ENCODE assay signal across 8 cellular contexts in the genomic region with DNA sequence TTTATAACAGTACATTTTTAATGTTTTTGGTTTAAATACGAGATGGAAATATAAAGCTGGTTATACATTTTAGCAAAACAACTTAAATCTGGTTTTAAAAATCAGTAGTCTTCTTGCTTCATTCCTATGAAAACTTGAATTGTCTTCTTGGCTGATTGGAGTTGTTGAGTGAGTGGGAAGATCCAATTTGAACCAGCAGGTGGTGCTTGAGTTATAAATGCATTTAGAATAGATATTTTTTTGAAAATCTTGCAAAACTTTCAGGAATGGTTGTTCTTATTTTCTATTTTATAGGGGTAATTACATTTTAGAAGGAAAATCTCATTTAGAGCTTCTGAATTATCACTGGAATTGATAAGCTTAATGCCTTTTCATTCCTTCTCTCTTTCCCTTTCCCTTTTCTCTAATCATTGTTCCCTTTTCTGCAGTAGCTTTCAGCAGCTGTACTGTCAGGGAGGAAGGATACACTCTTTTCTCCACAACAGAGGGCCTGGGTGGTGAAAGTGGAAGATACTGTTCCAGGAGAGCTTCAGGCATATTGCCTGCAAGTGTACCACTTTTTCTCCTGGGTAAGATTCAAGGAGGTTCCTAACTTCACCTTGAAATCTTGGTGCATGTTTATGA.
DNase-seq lines count a peak whose midpoint lies in the region; ATAC-seq, FAIRE-seq and TF ChIP-seq lines count a peak whose summit lies in the region.
"Had no signal": no experiment of that assay in that cellular context is flagged by ENCODE, and none has a peak within 500 bp of the region (broad histone marks: within the 10 kb centered on the region; RNA-seq: fewer than 3 reads in every experiment).

No MANE protein-coding gene starts in this region.

- no peak overlapping the region for H3K18ac ChIP-seq in neuronal stem cell (ENCODE audit: low read length)

- no peak overlapping the region for H2AK5ac ChIP-seq in neuronal stem cell (ENCODE audit: low read depth, low read length)

- ATAC-seq in psoas muscle (no peak), GM19324 (IDR thresholded peaks at IDR 0.05; ENCODE audit: low FRiP score, unreplicated experiment) (no peak)
- ATAC-seq: mucosa of descending colon had no signal

- no peak overlapping the region for H3K14ac ChIP-seq in neuronal stem cell (ENCODE audit: low read length)

- H2BK12ac ChIP-seq in neuronal stem cell (ENCODE audit: low read length), result no peak overlapping the region

- H2BK5ac ChIP-seq in neuronal stem cell (ENCODE audit: low read length), result no peak overlapping the region

- intact Hi-C loops in psoas muscle (cut with DNase I), result no loop called here

- peak; percentile 92 for FAIRE-seq in endometrium (lab: Jason Lieb, UNC)

- in situ Hi-C loops in GM13977 (cut with MboI; ENCODE audit: low pct_unique_long_range_greater_than_20kb, low sequenced_read_pairs, unreplicated experiment), result no loop called here

- H2BK15ac ChIP-seq in neuronal stem cell (ENCODE audit: low read length), result no peak overlapping the region

- no peak overlapping the region for H4K8ac ChIP-seq in neuronal stem cell (ENCODE audit: low read depth, low read length)

- no peak overlapping the region for H3K4me3 ChIP-seq in psoas muscle
- no peak overlapping the region for H3K4me3 ChIP-seq in neuronal stem cell (ENCODE audit: low read length in 2 of 2)
- H3K4me3 ChIP-seq: mucosa of descending colon had no signal

- no peak overlapping the region for H3K23ac ChIP-seq in neuronal stem cell (ENCODE audit: low read depth, low read length, poor library complexity)

- TF ChIP-seq CTCF in GM13977 (IDR thresholded peaks at IDR 0.05; ENCODE audit: extremely low read depth, insufficient read depth, missing control alignments) (peak; percentile 24), psoas muscle (IDR thresholded peaks at IDR 0.05) (peak; percentile 12)

- no peak overlapping the region for H3K9ac ChIP-seq in neuronal stem cell (ENCODE audit: low read depth, low read length, poor library complexity)

- no peaks in the 10 kb centered on the region for H3K79me1 ChIP-seq in neuronal stem cell (ENCODE audit: low read depth, low read length)

- H3K9me3 ChIP-seq in psoas muscle, result no peaks in the 10 kb centered on the region
- H3K9me3 ChIP-seq in neuronal stem cell (replicated peaks in 1 of 2; ENCODE audit: control insufficient read depth in 2 of 2, insufficient read depth in 1 of 2, low read depth in 1 of 2, low read length in 2 of 2), result no peaks in the 10 kb centered on the region
- H3K9me3 ChIP-seq: mucosa of descending colon had no signal

- DNase-seq in GM13977 (ENCODE audit: low spot score) (no peak), NCI-H446 (lab: John Stamatoyannopoulos, UW) (peak; percentile 41 to 70), psoas muscle (no peak), NCI-H774 (lab: John Stamatoyannopoulos, UW) (no peak), neuronal stem cell (ENCODE audit: low spot score) (no peak)

- no peak overlapping the region for H2AFZ ChIP-seq in neuronal stem cell (ENCODE audit: low read length)

- H3K4ac ChIP-seq in neuronal stem cell (ENCODE audit: low read length), result no peak overlapping the region

- no peak overlapping the region for H2BK120ac ChIP-seq in neuronal stem cell (ENCODE audit: low read depth, low read length)

- no peaks in the 10 kb centered on the region for H3K4me1 ChIP-seq in psoas muscle
- H3K4me1 ChIP-seq in neuronal stem cell (ENCODE audit: control insufficient read depth in 2 of 2, insufficient read depth in 1 of 2, low read depth in 1 of 2, low read length in 2 of 2), result peaks cover 5 to 16% of the 10 kb centered on the region in 2 donors

- no peak overlapping the region for H4K91ac ChIP-seq in neuronal stem cell (ENCODE audit: low read depth, low read length, poor library complexity)

- no peak overlapping the region for H3K27ac ChIP-seq in psoas muscle
- H3K27ac ChIP-seq in neuronal stem cell (replicated peaks; ENCODE audit: low read length), result no peak overlapping the region

- H3K36me3 ChIP-seq in psoas muscle (ENCODE audit: insufficient read depth in 1 of 2, low read depth in 1 of 2) (no peaks in the 10 kb centered on the region), neuronal stem cell (replicated peaks in 1 of 2; ENCODE audit: control insufficient read depth in 2 of 2, insufficient read depth in 2 of 2, low read length in 2 of 2) (no peaks in the 10 kb centered on the region)

- WGBS in psoas muscle, 3 donors, result 74 to 79% (median 75%) methylated on average over 1 of the region's 1 CpG
- WGBS in neuronal stem cell (ENCODE audit: extremely low coverage in 2 of 2, insufficient read length in 2 of 2, insufficient replicate concordance in 1 of 2), 2 donors, result no CpG with 5 or more reads among the region's 1 CpG

- H3K27me3 ChIP-seq in psoas muscle (ENCODE audit: insufficient read depth in 3 of 3, low read length in 2 of 3) (no peaks in the 10 kb centered on the region), neuronal stem cell (ENCODE audit: control insufficient read depth in 3 of 3, insufficient read depth in 3 of 3, low read depth in 1 of 3, low read length in 3 of 3) (no peaks in the 10 kb centered on the region)

- H3K4me2 ChIP-seq in neuronal stem cell (ENCODE audit: insufficient read depth, low read length, poor library complexity, severe bottlenecking), result no peak overlapping the region

Comparison
In these comparisons a context has a peak if more than half of its experiments do, and no peak if none do; other contexts are left out.
1. DNase-seq: peak in NCI-H446 (2 of 2); none in GM13977 (single experiment), psoas muscle (0 of 2), NCI-H774 (single experiment) and neuronal stem cell (single experiment).